In the genomic region with DNA sequence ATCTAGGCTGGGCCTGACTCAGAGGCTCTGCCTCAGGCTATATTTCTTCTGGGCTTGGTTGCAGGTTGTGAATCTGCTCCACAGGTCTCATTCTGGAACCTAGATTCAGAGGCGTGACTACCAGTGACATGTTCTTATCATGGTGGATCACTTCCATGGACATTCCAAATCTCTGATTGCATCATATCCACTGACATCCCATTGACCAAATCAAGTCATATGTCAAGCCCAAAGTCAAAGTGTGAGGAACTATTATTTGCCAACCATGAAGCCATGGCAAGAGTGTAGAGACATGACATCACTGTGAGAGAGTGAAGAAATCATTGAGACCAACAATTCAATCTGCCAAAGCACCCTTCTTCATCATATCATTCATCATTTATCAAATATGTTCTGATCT, we compare ENCODE assay signal across 3 cellular contexts.
TF ChIP-seq lines count a peak whose summit lies in the region.

No MANE protein-coding gene starts in this region.

TF ChIP-seq in HCT116, 20 proteins besides CTCF, POLR2A, EP300 and RAD21:
- TF ChIP-seq, protein P1, sequence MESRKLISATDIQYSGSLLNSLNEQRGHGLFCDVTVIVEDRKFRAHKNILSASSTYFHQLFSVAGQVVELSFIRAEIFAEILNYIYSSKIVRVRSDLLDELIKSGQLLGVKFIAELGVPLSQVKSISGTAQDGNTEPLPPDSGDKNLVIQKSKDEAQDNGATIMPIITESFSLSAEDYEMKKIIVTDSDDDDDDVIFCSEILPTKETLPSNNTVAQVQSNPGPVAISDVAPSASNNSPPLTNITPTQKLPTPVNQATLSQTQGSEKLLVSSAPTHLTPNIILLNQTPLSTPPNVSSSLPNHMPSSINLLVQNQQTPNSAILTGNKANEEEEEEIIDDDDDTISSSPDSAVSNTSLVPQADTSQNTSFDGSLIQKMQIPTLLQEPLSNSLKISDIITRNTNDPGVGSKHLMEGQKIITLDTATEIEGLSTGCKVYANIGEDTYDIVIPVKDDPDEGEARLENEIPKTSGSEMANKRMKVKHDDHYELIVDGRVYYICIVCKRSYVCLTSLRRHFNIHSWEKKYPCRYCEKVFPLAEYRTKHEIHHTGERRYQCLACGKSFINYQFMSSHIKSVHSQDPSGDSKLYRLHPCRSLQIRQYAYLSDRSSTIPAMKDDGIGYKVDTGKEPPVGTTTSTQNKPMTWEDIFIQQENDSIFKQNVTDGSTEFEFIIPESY (IDR thresholded peaks at IDR 0.05; ENCODE audit: extremely low read depth, insufficient replicate concordance, low read length) = no peak
- TF ChIP-seq YY1 (IDR thresholded peaks at IDR 0.05; ENCODE audit: extremely low read depth, insufficient replicate concordance, low read depth, low read length) (no peak), TCF7L2 (IDR thresholded peaks at IDR 0.05; ENCODE audit: borderline replicate concordance, extremely low read depth, insufficient read depth, insufficient read length) (no peak), POLR2AphosphoS5 (IDR thresholded peaks at IDR 0.05; ENCODE audit: low read depth, low read length) (no peak), ZFX (IDR thresholded peaks at IDR 0.05) (no peak), EGR1 (IDR thresholded peaks at IDR 0.05; ENCODE audit: low read depth) (no peak)
- TF ChIP-seq, protein P2, sequence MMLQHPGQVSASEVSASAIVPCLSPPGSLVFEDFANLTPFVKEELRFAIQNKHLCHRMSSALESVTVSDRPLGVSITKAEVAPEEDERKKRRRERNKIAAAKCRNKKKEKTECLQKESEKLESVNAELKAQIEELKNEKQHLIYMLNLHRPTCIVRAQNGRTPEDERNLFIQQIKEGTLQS (IDR thresholded peaks at IDR 0.05) = no peak

TF ChIP-seq in IMR-90, 13 proteins besides CTCF, POLR2A, EP300 and RAD21:
- no peak for TF ChIP-seq NFE2L2 (IDR thresholded peaks at IDR 0.05; ENCODE audit: low read depth, low read length)
- peak; percentile 68 for TF ChIP-seq CEBPB (IDR thresholded peaks at IDR 0.05; ENCODE audit: low read depth, low read length)
TF ChIP-seq in IMR-90: peak in this region for 1.

TF ChIP-seq in WTC11, 78 proteins besides CTCF, POLR2A, EP300 and RAD21:
- TF ChIP-seq RORB (CRISPR knock-in tag; IDR thresholded peaks at IDR 0.05) (no peak), ATF1 (CRISPR knock-in tag; IDR thresholded peaks at IDR 0.05) (no peak), ZNF317 (CRISPR knock-in tag; IDR thresholded peaks at IDR 0.05; ENCODE audit: borderline replicate concordance, low read depth) (peak; percentile 63; the same call in 1 of the 2 replicates), GTF2I (CRISPR knock-in tag; conservative IDR thresholded peaks at IDR 0.05) (no peak), GABPB1 (CRISPR knock-in tag; IDR thresholded peaks at IDR 0.05) (no peak)
- TF ChIP-seq, protein P3, sequence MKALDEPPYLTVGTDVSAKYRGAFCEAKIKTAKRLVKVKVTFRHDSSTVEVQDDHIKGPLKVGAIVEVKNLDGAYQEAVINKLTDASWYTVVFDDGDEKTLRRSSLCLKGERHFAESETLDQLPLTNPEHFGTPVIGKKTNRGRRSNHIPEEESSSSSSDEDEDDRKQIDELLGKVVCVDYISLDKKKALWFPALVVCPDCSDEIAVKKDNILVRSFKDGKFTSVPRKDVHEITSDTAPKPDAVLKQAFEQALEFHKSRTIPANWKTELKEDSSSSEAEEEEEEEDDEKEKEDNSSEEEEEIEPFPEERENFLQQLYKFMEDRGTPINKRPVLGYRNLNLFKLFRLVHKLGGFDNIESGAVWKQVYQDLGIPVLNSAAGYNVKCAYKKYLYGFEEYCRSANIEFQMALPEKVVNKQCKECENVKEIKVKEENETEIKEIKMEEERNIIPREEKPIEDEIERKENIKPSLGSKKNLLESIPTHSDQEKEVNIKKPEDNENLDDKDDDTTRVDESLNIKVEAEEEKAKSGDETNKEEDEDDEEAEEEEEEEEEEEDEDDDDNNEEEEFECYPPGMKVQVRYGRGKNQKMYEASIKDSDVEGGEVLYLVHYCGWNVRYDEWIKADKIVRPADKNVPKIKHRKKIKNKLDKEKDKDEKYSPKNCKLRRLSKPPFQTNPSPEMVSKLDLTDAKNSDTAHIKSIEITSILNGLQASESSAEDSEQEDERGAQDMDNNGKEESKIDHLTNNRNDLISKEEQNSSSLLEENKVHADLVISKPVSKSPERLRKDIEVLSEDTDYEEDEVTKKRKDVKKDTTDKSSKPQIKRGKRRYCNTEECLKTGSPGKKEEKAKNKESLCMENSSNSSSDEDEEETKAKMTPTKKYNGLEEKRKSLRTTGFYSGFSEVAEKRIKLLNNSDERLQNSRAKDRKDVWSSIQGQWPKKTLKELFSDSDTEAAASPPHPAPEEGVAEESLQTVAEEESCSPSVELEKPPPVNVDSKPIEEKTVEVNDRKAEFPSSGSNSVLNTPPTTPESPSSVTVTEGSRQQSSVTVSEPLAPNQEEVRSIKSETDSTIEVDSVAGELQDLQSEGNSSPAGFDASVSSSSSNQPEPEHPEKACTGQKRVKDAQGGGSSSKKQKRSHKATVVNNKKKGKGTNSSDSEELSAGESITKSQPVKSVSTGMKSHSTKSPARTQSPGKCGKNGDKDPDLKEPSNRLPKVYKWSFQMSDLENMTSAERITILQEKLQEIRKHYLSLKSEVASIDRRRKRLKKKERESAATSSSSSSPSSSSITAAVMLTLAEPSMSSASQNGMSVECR (CRISPR knock-in tag; IDR thresholded peaks at IDR 0.05; ENCODE audit: borderline replicate concordance) = no peak
